8 cellular contexts compared by ENCODE assay signal in genomic region chr1:109547412-109548320, GRCh38. TPM values are rescaled to one million over a fixed set of nuclear protein-coding genes. Genes with fewer than 3 reads are reported as not detected.
A peak's percentile ranks its signal among the peaks of the same experiment; 100 is the strongest.
DNase-seq lines count a peak whose midpoint lies in the region; ATAC-seq and TF ChIP-seq lines count a peak whose summit lies in the region.

No MANE protein-coding gene starts in this region.

- TF ChIP-seq POLR2A in lower leg skin (IDR thresholded peaks at IDR 0.05) (no peak), suprapubic skin (IDR thresholded peaks at IDR 0.05) (no peak)

- ATAC-seq in GM21390 (IDR thresholded peaks at IDR 0.05; ENCODE audit: unreplicated experiment) (peak; percentile 4), GM21737 (IDR thresholded peaks at IDR 0.05; ENCODE audit: unreplicated experiment) (no peak)

- peaks cover 41% of the 10 kb centered on the region for H3K4me1 ChIP-seq in suprapubic skin

- no peaks in the 10 kb centered on the region for H3K36me3 ChIP-seq in suprapubic skin

- no peak for TF ChIP-seq CTCF in C4-2B (conservative IDR thresholded peaks at IDR 0.05)
- no peak for TF ChIP-seq CTCF in lower leg skin (IDR thresholded peaks at IDR 0.05)
- TF ChIP-seq CTCF in suprapubic skin (IDR thresholded peaks at IDR 0.05) = no peak

- DNase-seq in NOMO-1 (lab: John Stamatoyannopoulos, UW; ENCODE audit: unreplicated experiment in 2 of 2) (peak; percentile 16 to 27), caudate nucleus (lab: John Stamatoyannopoulos, UW) (peak in 2 of 61 donors; percentile 51 to 61), lower leg skin (ENCODE audit: low spot score in 2 of 2) (no peak), suprapubic skin (ENCODE audit: low spot score in 2 of 2) (no peak)
- no peak for DNase-seq in NK-92 treated with Interleukin-12 subunit alpha and Interleukin-12 subunit beta, amount 100 ng/mL, for 24 hours (lab: John Stamatoyannopoulos, UW)

- H3K27me3 ChIP-seq in suprapubic skin = no peaks in the 10 kb centered on the region

- TF ChIP-seq EP300 in suprapubic skin (IDR thresholded peaks at IDR 0.05) = no peak

- no peaks in the 10 kb centered on the region for H3K9me3 ChIP-seq in suprapubic skin

- peak overlapping the region; percentile 85 for H3K27ac ChIP-seq in C4-2B
- H3K27ac ChIP-seq in caudate nucleus (ENCODE audit: low read depth, low read length) = peak overlapping the region; percentile 95
- peak overlapping the region; percentile 97 for H3K27ac ChIP-seq in suprapubic skin

- H3K4me3 ChIP-seq in lower leg skin (ENCODE audit: low read depth, poor library complexity, severe bottlenecking) (peak overlapping the region; percentile 83), suprapubic skin (peak overlapping the region; percentile 86)

- 8 to 9% methylated on average over 22 of the region's 22 CpGs for WGBS in lower leg skin, 2 donors
- WGBS in suprapubic skin = 10% methylated on average over 20 of the region's 22 CpGs

- intact Hi-C loops in lower leg skin (cut with DNase I; ENCODE audit: low total_unique reads) = loop anchor here (5.0 to 10.0 kb wide), 3 partner anchors 77 to 437 kb away; partner anchors contain the start of gene AHCYL1

RNA-seq across cellular contexts. Expression of gene GNAI3, which starts 0.7 kb away (rescaled TPM):
- total RNA-seq in lower leg skin (10 to 100 TPM in 3 of 4 donors, 1 to 10 TPM in 1; 8.5 to 13.2 (median 10.7) TPM), suprapubic skin (10 to 100 TPM in 2 of 4 donors, 1 to 10 TPM in 2; 6.7 to 11.1 (median 9.5) TPM)

RNA-seq across cellular contexts. Expression of gene GPR61, which starts 8.0 kb away (rescaled TPM):
- total RNA-seq in lower leg skin (1 to 10 TPM in 1 of 4 donors, not detected in 3; 1.0 TPM), suprapubic skin (1 to 10 TPM in 1 of 4 donors, under 1 TPM in 1, not detected in 2; 0.19 to 1.4 TPM)

RNA-seq across cellular contexts. Expression of gene AMIGO1, which starts 38.1 kb away (rescaled TPM):
- 1 to 10 TPM; 3.9 to 7.9 (median 5.4) TPM for total RNA-seq in lower leg skin
- 1 to 10 TPM; 2.1 to 8.5 (median 4.7) TPM for total RNA-seq in suprapubic skin

RNA-seq across cellular contexts. Expression of gene CYB561D1, which starts 53.8 kb away (rescaled TPM):
- total RNA-seq in lower leg skin (10 to 100 TPM; 11.3 to 22.7 (median 17.8) TPM), suprapubic skin (10 to 100 TPM; 12.3 to 27.4 (median 24.7) TPM)

Comparison
In these comparisons a context has a peak if more than half of its experiments do, and no peak if none do; other contexts are left out.
1. DNase-seq: peak in NOMO-1 (2 of 2); none in lower leg skin (0 of 2), suprapubic skin (0 of 2) and NK-92 treated with Interleukin-12 subunit alpha and Interleukin-12 subunit beta, amount 100 ng/mL, for 24 hours (single experiment).
2. Peak in every context shown above with its lines, with median percentiles within 50 percentile points of each other: H3K27ac ChIP-seq.